Comparison of ENCODE assay signal across 13 cellular contexts in genomic region chr14:90523544-90523943, GRCh38.
DNase-seq lines count a peak whose midpoint lies in the region; ATAC-seq and TF ChIP-seq lines count a peak whose summit lies in the region.
"Had no signal": no experiment of that assay in that cellular context is flagged by ENCODE, and none has a peak within 500 bp of the region (broad histone marks: within the 10 kb centered on the region; RNA-seq: fewer than 3 reads in every experiment).

No MANE protein-coding gene starts in this region.

- TF ChIP-seq CTCF in VCaP (conservative IDR thresholded peaks at IDR 0.05) = no peak
- no peak for TF ChIP-seq CTCF in fibroblast of mammary gland (conservative IDR thresholded peaks at IDR 0.05; ENCODE audit: control insufficient read depth, insufficient read depth, low read depth, low read length)
- TF ChIP-seq CTCF in sigmoid colon (IDR thresholded peaks at IDR 0.05) = no peak

- no peak for TF ChIP-seq POLR2A in sigmoid colon (IDR thresholded peaks at IDR 0.05)

- H3K9ac ChIP-seq in GM23248 = no peak overlapping the region

- no peak overlapping the region for H3K4me3 Mint-ChIP-seq in T-helper 17 cell
- H3K4me3 Mint-ChIP-seq: activated CD4-positive, alpha-beta memory T cell treated with anti-CD3 and anti-CD28 coated beads for 36 hours; CD4-positive, alpha-beta T cell; immature natural killer cell; T-helper 2 cell treated with Interferon-gamma antibody and Interleukin-4, amounts not matched to agents 5 μg/mL and 100 μg/mL, for 36 hours had no signal

- H2AFZ ChIP-seq in GM23248 = no peak overlapping the region

- H3K27ac Mint-ChIP-seq in T-helper 17 cell = no peak overlapping the region
- H3K27ac Mint-ChIP-seq: activated CD4-positive, alpha-beta memory T cell treated with anti-CD3 and anti-CD28 coated beads for 36 hours; CD4-positive, alpha-beta T cell; immature natural killer cell; T-helper 2 cell treated with Interferon-gamma antibody and Interleukin-4, amounts not matched to agents 5 μg/mL and 100 μg/mL, for 36 hours had no signal

- TF ChIP-seq EP300 in sigmoid colon (IDR thresholded peaks at IDR 0.05) = no peak

- H3K9me2 ChIP-seq in GM23248 (ENCODE audit: insufficient read depth) = no peaks in the 10 kb centered on the region

- H3K27me3 ChIP-seq in GM23248 (replicated peaks; ENCODE audit: insufficient read depth) (no peaks in the 10 kb centered on the region), sigmoid colon (no peaks in the 10 kb centered on the region)

- H3K4me1 Mint-ChIP-seq in T-helper 17 cell = no peaks in the 10 kb centered on the region
- H3K4me1 Mint-ChIP-seq: immature natural killer cell had no signal

- H3K4me1 ChIP-seq in GM23248 (ENCODE audit: insufficient read depth) = peaks cover 5% of the 10 kb centered on the region
- H3K4me1 ChIP-seq in sigmoid colon = peaks cover 0 to 60% (median 54%) of the 10 kb centered on the region in 4 donors

- no peaks in the 10 kb centered on the region for H3K79me2 ChIP-seq in GM23248 (ENCODE audit: insufficient read depth)

- no peaks in the 10 kb centered on the region for H3F3A ChIP-seq in GM23248 (ENCODE audit: insufficient read depth)

- no peaks in the 10 kb centered on the region for H3K36me3 ChIP-seq in GM23248 (ENCODE audit: low read depth)
- no peaks in the 10 kb centered on the region for H3K36me3 ChIP-seq in sigmoid colon

- H3K27ac ChIP-seq in GM23248 (no peak overlapping the region), VCaP (peak overlapping the region; percentile 80; the same call in 1 of the 2 replicates), sigmoid colon (peak overlapping the region; percentile 76 to 90 (median 86))

- in situ Hi-C loops in GM23248 (cut with MboI) = no loop called here

- no peaks in the 10 kb centered on the region for H3K9me3 ChIP-seq in GM23248 (ENCODE audit: low read depth)
- no peaks in the 10 kb centered on the region for H3K9me3 ChIP-seq in sigmoid colon
- H3K9me3 ChIP-seq in T-helper 17 cell (ENCODE audit: control insufficient read depth, low read length, poor library complexity, severe bottlenecking) = no peaks in the 10 kb centered on the region

- no peaks in the 10 kb centered on the region for H4K20me1 ChIP-seq in GM23248 (ENCODE audit: insufficient read depth)

- intact Hi-C loops in sigmoid colon (cut with DNase I) = no loop called here

- H3K4me3 ChIP-seq in GM23248 (no peak overlapping the region), fibroblast of mammary gland (ENCODE audit: control insufficient read depth, low read depth, low read length) (no peak overlapping the region), sigmoid colon (no peak overlapping the region)

- no peaks in the 10 kb centered on the region for H3K36me3 Mint-ChIP-seq in T-helper 17 cell (ENCODE audit: low read depth)
- H3K36me3 Mint-ChIP-seq: activated CD4-positive, alpha-beta memory T cell treated with anti-CD3 and anti-CD28 coated beads for 36 hours; immature natural killer cell had no signal

- H3K4me2 ChIP-seq in GM23248 (ENCODE audit: unreplicated experiment) = no peak overlapping the region

- DNase-seq in GM23248 (peak; percentile 71), fibroblast of mammary gland (ENCODE audit: low read depth) (peak; percentile 35), sigmoid colon (no peak), mesenteric fat pad (ENCODE audit: low spot score) (no peak), T-helper 17 cell (no peak), DMS79 (lab: John Stamatoyannopoulos, UW) (no peak), NCI-H82 (lab: John Stamatoyannopoulos, UW) (no peak)
- DNase-seq: activated CD4-positive, alpha-beta memory T cell treated with anti-CD3 and anti-CD28 coated beads for 36 hours; activated effector memory CD4-positive, alpha-beta T cell treated with anti-CD3 and anti-CD28 coated beads, Interleukin-2, amount 50 U/mL, for 16 hours; CD4-positive, alpha-beta T cell; immature natural killer cell had no signal

- H3K27me3 Mint-ChIP-seq in T-helper 17 cell = peaks cover 18% of the 10 kb centered on the region
- H3K27me3 Mint-ChIP-seq: activated CD4-positive, alpha-beta memory T cell treated with anti-CD3 and anti-CD28 coated beads for 36 hours; CD4-positive, alpha-beta T cell had no signal

- WGBS in GM23248 (ENCODE audit: low coverage in 1 of 2, low lambda C conversion rate in 2 of 2, missing lambda C conversion rate in 2 of 2), 2 experiments = 69 to 78% methylated on average over 8 of the region's 8 CpGs
- 88 to 92% methylated on average over 8 of the region's 8 CpGs for WGBS in sigmoid colon, 2 donors

- no peak for ATAC-seq in T-helper 17 cell

Comparison
In these comparisons a context has a peak if more than half of its experiments do, and no peak if none do; other contexts are left out.
1. DNase-seq: peak in GM23248 (single experiment) and fibroblast of mammary gland (single experiment); none in sigmoid colon (single experiment), mesenteric fat pad (single experiment), T-helper 17 cell (0 of 3), DMS79 (single experiment) and NCI-H82 (single experiment).